8 cellular contexts compared by ENCODE assay signal in genomic region chr12:31072962-31073361, GRCh38. TPM values are rescaled to one million over a fixed set of nuclear protein-coding genes. Genes with fewer than 3 reads are reported as not detected.
A peak's percentile ranks its signal among the peaks of the same experiment; 100 is the strongest.
DNase-seq lines count a peak whose midpoint lies in the region; ATAC-seq, FAIRE-seq and TF ChIP-seq lines count a peak whose summit lies in the region.
"Not testable (repeated sequence)": the region's sequence is repeated elsewhere in the genome, so short reads cannot be mapped to it uniquely, and the experiment has no call there.

No MANE protein-coding gene starts in this region.

- FAIRE-seq in pancreas (lab: Jason Lieb, UNC) = not testable (repeated sequence)

- not testable (repeated sequence) for H4K20me1 ChIP-seq in Loucy (ENCODE audit: insufficient read depth, low read length, poor library complexity, severe bottlenecking)

- peaks cover 27% of the 10 kb centered on the region for H3K4me1 Mint-ChIP-seq in activated naive CD4-positive, alpha-beta T cell treated with anti-CD3 and anti-CD28 coated beads, Interleukin-2, amount 50 U/mL, for 24 hours
- H3K4me1 Mint-ChIP-seq in endothelial cell (ENCODE audit: unreplicated experiment) = peaks cover 14% of the 10 kb centered on the region
- H3K4me1 Mint-ChIP-seq in type B pancreatic cell (ENCODE audit: unreplicated experiment) = peaks cover 11% of the 10 kb centered on the region

- peak overlapping the region; percentile 99 for H3K4me3 Mint-ChIP-seq in activated naive CD4-positive, alpha-beta T cell treated with anti-CD3 and anti-CD28 coated beads, Interleukin-2, amount 50 U/mL, for 24 hours
- H3K4me3 Mint-ChIP-seq in endothelial cell (ENCODE audit: unreplicated experiment) = peak overlapping the region; percentile 57
- H3K4me3 Mint-ChIP-seq in type B pancreatic cell = peak overlapping the region; percentile 95

- WGBS in pancreas, 2 donors = 38 to 54% methylated on average over 5 to 6 of the region's 6 CpGs

- H3K9me2 ChIP-seq in Loucy (replicated peaks; ENCODE audit: low read depth, low read length) = not testable (repeated sequence)

- not testable (repeated sequence) for H3K36me3 Mint-ChIP-seq in activated naive CD4-positive, alpha-beta T cell treated with anti-CD3 and anti-CD28 coated beads, Interleukin-2, amount 50 U/mL, for 24 hours; endothelial cell (ENCODE audit: low read depth, unreplicated experiment)
- H3K36me3 Mint-ChIP-seq in type B pancreatic cell = peaks cover 14% of the 10 kb centered on the region

- not testable (repeated sequence) for H3K36me3 ChIP-seq in Loucy (ENCODE audit: insufficient read depth, low read length); RWPE2 (ENCODE audit: low read depth); pancreas

- H3K27ac Mint-ChIP-seq in activated naive CD4-positive, alpha-beta T cell treated with anti-CD3 and anti-CD28 coated beads, Interleukin-2, amount 50 U/mL, for 24 hours; endothelial cell (ENCODE audit: unreplicated experiment): not testable (repeated sequence)
- H3K27ac Mint-ChIP-seq in type B pancreatic cell = peak overlapping the region; percentile 99

- H3K27ac ChIP-seq in RWPE2 (ENCODE audit: poor library complexity, severe bottlenecking) = peak overlapping the region; percentile 59
- H3K27ac ChIP-seq in pancreas = not testable (repeated sequence)

- H2AFZ ChIP-seq in Loucy (ENCODE audit: low read length) = not testable (repeated sequence)

- H3K4me2 ChIP-seq in Loucy (ENCODE audit: low read depth, low read length, poor library complexity, severe bottlenecking) = peak overlapping the region; percentile 74

- not testable (repeated sequence) for H3K27me3 ChIP-seq in Loucy (ENCODE audit: insufficient read depth, low read length, poor library complexity, severe bottlenecking); RWPE2 (ENCODE audit: insufficient read depth, poor library complexity, severe bottlenecking); pancreas

- peak; percentile 38 for DNase-seq in DMS79 treated with DMSO at 0.1 percent for 48 hours (lab: John Stamatoyannopoulos, UW)
- DNase-seq in RWPE2 (ENCODE audit: low spot score); endothelial cell (ENCODE audit: low spot score); left colon; pancreas; type B pancreatic cell (ENCODE audit: extremely low spot score, unreplicated experiment): not testable (repeated sequence)

- not testable (repeated sequence) for H3K9me3 ChIP-seq in Loucy (ENCODE audit: insufficient read depth, low read depth, low read length); RWPE2 (ENCODE audit: severe bottlenecking); pancreas

- intact Hi-C loops in left colon (cut with DNase I, micrococcal nuclease); pancreas (cut with DNase I): not testable (repeated sequence)

- H3K9me3 Mint-ChIP-seq in activated naive CD4-positive, alpha-beta T cell treated with anti-CD3 and anti-CD28 coated beads, Interleukin-2, amount 50 U/mL, for 24 hours; endothelial cell (ENCODE audit: unreplicated experiment); type B pancreatic cell: not testable (repeated sequence)

- H3K4me1 ChIP-seq in Loucy (ENCODE audit: insufficient read depth, low read length, poor library complexity, severe bottlenecking); RWPE2 (ENCODE audit: insufficient read depth, poor library complexity, severe bottlenecking); pancreas: not testable (repeated sequence)

- H3F3A ChIP-seq in Loucy (ENCODE audit: low read depth) = not testable (repeated sequence)

- H3K4me3 ChIP-seq in Loucy (ENCODE audit: low read length, poor library complexity, severe bottlenecking) = peak overlapping the region; percentile 86
- H3K4me3 ChIP-seq in RWPE2 (ENCODE audit: severe bottlenecking) = peak overlapping the region; percentile 54
- H3K4me3 ChIP-seq in pancreas = peak overlapping the region in 3 of 4 donors; percentile 58 to 77 (median 62)

- peaks cover 51% of the 10 kb centered on the region for H3K79me2 ChIP-seq in Loucy (ENCODE audit: insufficient read depth, low read length)

- not testable (repeated sequence) for TF ChIP-seq CTCF in Loucy (conservative IDR thresholded peaks at IDR 0.05; ENCODE audit: low read length); RWPE2 (IDR thresholded peaks at IDR 0.05; ENCODE audit: poor library complexity, severe bottlenecking); endothelial cell (IDR thresholded peaks at IDR 0.05; ENCODE audit: unreplicated experiment); pancreas (IDR thresholded peaks at IDR 0.05); type B pancreatic cell (conservative IDR thresholded peaks at IDR 0.05)

- ATAC-seq in RWPE2 (ENCODE audit: low read depth) = peak; percentile 22; the same call in 2 of the 3 replicates
- ATAC-seq in left colon = peak; percentile 32
- peak in 2 of 4 donors; percentile 1 to 2 for ATAC-seq in pancreas

- H3K9ac ChIP-seq in Loucy (ENCODE audit: low read depth, low read length, poor library complexity, severe bottlenecking) = peak overlapping the region; percentile 88

- not testable (repeated sequence) for H3K27me3 Mint-ChIP-seq in activated naive CD4-positive, alpha-beta T cell treated with anti-CD3 and anti-CD28 coated beads, Interleukin-2, amount 50 U/mL, for 24 hours; endothelial cell (ENCODE audit: unreplicated experiment); type B pancreatic cell

RNA-seq across cellular contexts. Expression of gene DDX11, which starts 0.7 kb away (rescaled TPM):
- total RNA-seq in endothelial cell (ENCODE audit: unreplicated experiment) (40.2 TPM), left colon (10 to 100 TPM; 15.5 to 51.4 TPM), pancreas (10 to 100 TPM; 11.1 to 44.9 (median 22.9) TPM), type B pancreatic cell (ENCODE audit: low replicate concordance) (125 and 144 TPM in 2 replicates)
- polyA plus RNA-seq in pancreas = 10 to 100 TPM; 27.0 to 45.3 TPM
